8 cellular contexts compared by ENCODE assay signal in genomic region chr2:69163109-69163508, GRCh38.
A peak's percentile ranks its signal among the peaks of the same experiment; 100 is the strongest.
DNase-seq lines count a peak whose midpoint lies in the region; ATAC-seq and TF ChIP-seq lines count a peak whose summit lies in the region.

No MANE protein-coding gene starts in this region.

- TF ChIP-seq POLR2A in heart left ventricle (IDR thresholded peaks at IDR 0.05) (no peak), adrenal gland (IDR thresholded peaks at IDR 0.05) (no peak), uterus (IDR thresholded peaks at IDR 0.05) (no peak)

- peaks cover 0 to 8% (median 0%) of the 10 kb centered on the region in 9 donors for H3K36me3 ChIP-seq in heart left ventricle
- no peaks in the 10 kb centered on the region for H3K36me3 ChIP-seq in left ventricle myocardium inferior
- no peaks in the 10 kb centered on the region for H3K36me3 ChIP-seq in adrenal gland (replicated peaks in 1 of 2)
- H3K36me3 ChIP-seq in uterus: no peaks in the 10 kb centered on the region

- H3K27me3 ChIP-seq in heart left ventricle (no peaks in the 10 kb centered on the region), left ventricle myocardium inferior (ENCODE audit: low read depth) (no peaks in the 10 kb centered on the region), adrenal gland (no peaks in the 10 kb centered on the region), uterus (no peaks in the 10 kb centered on the region)

- WGBS in heart left ventricle, 4 donors: 33 to 47% (median 41%) methylated on average over 6 of the region's 6 CpGs
- 6 to 10% (median 9%) methylated on average over 6 of the region's 6 CpGs for WGBS in adrenal gland, 4 donors

- H3K4me1 ChIP-seq in heart left ventricle: peaks cover 0 to 69% (median 41%) of the 10 kb centered on the region in 12 donors
- peaks cover 72% of the 10 kb centered on the region for H3K4me1 ChIP-seq in left ventricle myocardium inferior
- H3K4me1 ChIP-seq in adrenal gland (replicated peaks in 1 of 2): peaks cover 22 to 44% of the 10 kb centered on the region in 2 donors
- H3K4me1 ChIP-seq in uterus: peaks cover 5 to 29% of the 10 kb centered on the region in 2 donors

- H3K9me3 ChIP-seq in heart left ventricle (no peaks in the 10 kb centered on the region), left ventricle myocardium inferior (replicated peaks) (no peaks in the 10 kb centered on the region), adrenal gland (replicated peaks in 1 of 3) (no peaks in the 10 kb centered on the region), uterus (no peaks in the 10 kb centered on the region)

- H3K27ac ChIP-seq in heart left ventricle (peak overlapping the region in 5 of 12 donors; percentile 6 to 63 (median 46)), left ventricle myocardium inferior (replicated peaks) (no peak overlapping the region), adrenal gland (peak overlapping the region in 4 of 5 donors; percentile 17 to 69 (median 53)), uterus (peak overlapping the region; percentile 38 to 83)

- peak in 3 of 4 donors; percentile 81 to 86 (median 85) for ATAC-seq in heart left ventricle

- intact Hi-C loops in heart left ventricle (cut with DNase I): loop anchor here in 1 of 10 donors (10.0 kb wide), 1 partner anchor 148 kb away; the partner anchor contains the start of gene ANTXR1
- intact Hi-C loops in left ventricle myocardium inferior (cut with micrococcal nuclease): no loop called here
- intact Hi-C loops in adrenal gland (cut with DNase I): no loop called here
- intact Hi-C loops in uterus (cut with DNase I; ENCODE audit: low total_unique reads): no loop called here

- DNase-seq in heart left ventricle (peak in 1 of 5 donors; percentile 35), left ventricle myocardium inferior (no peak), adrenal gland (peak in 5 of 7 donors; percentile 37 to 73 (median 46)), islet precursor cell (peak; percentile 75), uterus (no peak), T1000 (lab: John Stamatoyannopoulos, UW) (no peak)
- no peak for DNase-seq in stimulated activated CD4-positive, alpha-beta T cell treated with anti-CD3 and anti-CD28 coated beads, Interleukin-1b, Interleukin-23, amount 100 ng/mL, for 48 hours
- no peak for DNase-seq in effector CD4-positive, alpha-beta T cell

- H3K4me3 ChIP-seq in heart left ventricle (no peak overlapping the region), left ventricle myocardium inferior (no peak overlapping the region), adrenal gland (no peak overlapping the region), uterus (no peak overlapping the region)

- TF ChIP-seq CTCF in heart left ventricle (IDR thresholded peaks at IDR 0.05) (no peak), left ventricle myocardium inferior (IDR thresholded peaks at IDR 0.05; ENCODE audit: borderline replicate concordance) (no peak), adrenal gland (IDR thresholded peaks at IDR 0.05) (no peak), uterus (IDR thresholded peaks at IDR 0.05) (no peak)

Comparison
In these comparisons a context has a peak if more than half of its experiments do, and no peak if none do; other contexts are left out.
1. DNase-seq: peak in adrenal gland (5 of 7) and islet precursor cell (single experiment); none in left ventricle myocardium inferior (single experiment), uterus (0 of 2), stimulated activated CD4-positive, alpha-beta T cell treated with anti-CD3 and anti-CD28 coated beads, Interleukin-1b, Interleukin-23, amount 100 ng/mL, for 48 hours (single experiment), effector CD4-positive, alpha-beta T cell (single experiment) and T1000 (single experiment).